In genomic region chr10:29730969-29731368, GRCh38 we compare ENCODE assay signal across 1 cellular context.
TF ChIP-seq lines count a peak whose summit lies in the region.

No MANE protein-coding gene starts in this region.

TF ChIP-seq in GM23338, 12 proteins besides CTCF, POLR2A, EP300 and RAD21 (continued from another document):
- TF ChIP-seq ZNF462 (CRISPR knock-in tag; IDR thresholded peaks at IDR 0.05) (no peak), ZNF331 (CRISPR knock-in tag; IDR thresholded peaks at IDR 0.05; ENCODE audit: low read depth) (no peak), REST (IDR thresholded peaks at IDR 0.05; ENCODE audit: unreplicated experiment) (no peak), STAT1 (IDR thresholded peaks at IDR 0.05; ENCODE audit: unreplicated experiment) (no peak), EZH2phosphoT487 (IDR thresholded peaks at IDR 0.05; ENCODE audit: unreplicated experiment) (no peak)
